Comparison of ENCODE assay signal across 15 cellular contexts in the genomic region with DNA sequence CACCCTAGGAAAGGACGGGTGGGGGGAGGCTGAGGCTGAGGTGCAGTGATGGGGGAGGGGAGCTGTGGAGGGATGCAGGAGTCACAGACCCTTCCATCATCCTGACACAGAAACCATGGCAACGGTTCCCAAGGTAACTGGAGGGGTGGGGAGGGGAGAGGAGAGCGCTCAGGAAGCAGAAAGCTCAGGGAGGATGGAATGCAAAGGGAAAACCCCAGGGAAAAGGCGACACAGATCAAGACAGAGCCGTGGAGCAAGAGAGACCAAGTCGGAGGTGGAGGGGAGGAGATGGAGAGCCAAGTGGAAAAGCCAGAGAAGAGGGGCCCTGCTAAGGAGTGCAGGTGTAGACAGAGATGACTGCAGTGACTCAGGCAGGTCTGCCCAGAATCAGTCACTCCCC. TPM values are rescaled to one million over a fixed set of nuclear protein-coding genes. Genes with fewer than 3 reads are reported as not detected.
DNase-seq lines count a peak whose midpoint lies in the region; ATAC-seq and TF ChIP-seq lines count a peak whose summit lies in the region.
"Had no signal": no experiment of that assay in that cellular context is flagged by ENCODE, and none has a peak within 500 bp of the region (broad histone marks: within the 10 kb centered on the region; RNA-seq: fewer than 3 reads in every experiment).

No MANE protein-coding gene starts in this region.

- peaks cover 10% of the 10 kb centered on the region for H3K9me3 Mint-ChIP-seq in progenitor cell of endocrine pancreas (ENCODE audit: low read depth)
- H3K9me3 Mint-ChIP-seq: CD8-positive, alpha-beta T cell had no signal

- no peak for ATAC-seq in HG03095 (IDR thresholded peaks at IDR 0.05; ENCODE audit: unreplicated experiment)
- ATAC-seq: CD8-positive, alpha-beta T cell had no signal

- peaks cover 14% of the 10 kb centered on the region for H3K27me3 Mint-ChIP-seq in progenitor cell of endocrine pancreas

- H3K4me1 Mint-ChIP-seq in progenitor cell of endocrine pancreas (ENCODE audit: low read depth) = no peaks in the 10 kb centered on the region

- no peak overlapping the region for H3K4me3 Mint-ChIP-seq in progenitor cell of endocrine pancreas (ENCODE audit: low read depth)
- H3K4me3 Mint-ChIP-seq: CD8-positive, alpha-beta T cell had no signal

- H3K36me3 Mint-ChIP-seq in progenitor cell of endocrine pancreas (ENCODE audit: insufficient read depth) = no peaks in the 10 kb centered on the region
- H3K36me3 Mint-ChIP-seq: CD8-positive, alpha-beta T cell had no signal

- no peak for TF ChIP-seq CTCF in progenitor cell of endocrine pancreas (IDR thresholded peaks at IDR 0.05; ENCODE audit: unreplicated experiment)

- DNase-seq in 8988T = peak; percentile 11
- DNase-seq in ELF-1 (ENCODE audit: low read depth, low spot score) = peak; percentile 66
- peak; percentile 87 for DNase-seq in SK-N-DZ (ENCODE audit: low spot score)
- peak; percentile 57 for DNase-seq in left kidney (ENCODE audit: low read depth, low spot score)
- no peak for DNase-seq in retina
- no peak for DNase-seq in progenitor cell of endocrine pancreas (ENCODE audit: low spot score, unreplicated experiment)
- DNase-seq: CD8-positive, alpha-beta T cell; NCI-H1048; NCI-H187; NCI-H2171 treated with DMSO at 0.1 percent for 48 hours; NCI-H526; PC-9; T-helper 1 cell had no signal

- no peak overlapping the region for H3K27ac Mint-ChIP-seq in progenitor cell of endocrine pancreas
- H3K27ac Mint-ChIP-seq: CD8-positive, alpha-beta T cell had no signal

RNA-seq across cellular contexts. Expression of gene L1CAM, which starts 14.5 kb away (rescaled TPM):
- 45.6 and 63.6 TPM in 2 replicates for polyA plus RNA-seq in SK-N-DZ (2014; cell fraction: cytosol; rRNA removed)
- 53.1 and 95.1 TPM in 2 replicates for polyA plus RNA-seq in SK-N-DZ (2014; cell fraction: nucleus; rRNA removed)
- 1.4 and 2.4 TPM in 2 replicates for total RNA-seq in progenitor cell of endocrine pancreas

RNA-seq across cellular contexts. Expression of gene AVPR2, which starts 33.0 kb away (rescaled TPM):
- not detected in 2 replicates for polyA plus RNA-seq in SK-N-DZ (2014; cell fraction: cytosol; rRNA removed)
- 0.22 TPM in 1 of 2 replicates, not detected in the other for polyA plus RNA-seq in SK-N-DZ (2014; cell fraction: nucleus; rRNA removed)
- total RNA-seq in progenitor cell of endocrine pancreas = not detected in 2 replicates
- total RNA-seq: CD8-positive, alpha-beta T cell had no signal
- polyA plus RNA-seq: BJ had no signal

RNA-seq across cellular contexts. Expression of gene PDZD4, which starts 41.1 kb away (rescaled TPM):
- 45.5 and 63.5 TPM in 2 replicates for polyA plus RNA-seq in SK-N-DZ (2014; cell fraction: cytosol; rRNA removed)
- polyA plus RNA-seq in SK-N-DZ (2014; cell fraction: nucleus; rRNA removed) = 267 and 281 TPM in 2 replicates
- 4.5 and 4.8 TPM in 2 replicates for total RNA-seq in progenitor cell of endocrine pancreas

RNA-seq across cellular contexts. Expression of gene ARHGAP4, which starts 54.6 kb away (rescaled TPM):
- polyA plus RNA-seq in SK-N-DZ (2014; cell fraction: cytosol; rRNA removed) = 10.6 and 14.9 TPM in 2 replicates
- 128 and 146 TPM in 2 replicates for polyA plus RNA-seq in SK-N-DZ (2014; cell fraction: nucleus; rRNA removed)
- 16.4 and 16.7 TPM in 2 replicates for total RNA-seq in progenitor cell of endocrine pancreas

Comparison
In these comparisons a context has a peak if more than half of its experiments do, and no peak if none do; other contexts are left out.
1. DNase-seq: peak in 8988T (single experiment), ELF-1 (single experiment), SK-N-DZ (single experiment) and left kidney (single experiment); none in retina (single experiment) and progenitor cell of endocrine pancreas (single experiment).